Comparison of ENCODE assay signal across 8 cellular contexts in genomic region chr6:158231551-158232444, GRCh38.
DNase-seq lines count a peak whose midpoint lies in the region; ATAC-seq lines count a peak whose summit lies in the region.

No MANE protein-coding gene starts in this region.

- ATAC-seq in GM18868 (IDR thresholded peaks at IDR 0.05; ENCODE audit: unreplicated experiment) (peak; percentile 74), HG03135 (IDR thresholded peaks at IDR 0.05; ENCODE audit: unreplicated experiment) (peak; percentile 75)
- peak; percentile 86 for ATAC-seq in activated CD8-positive, alpha-beta T cell treated with anti-CD3 and anti-CD28 coated beads, Interleukin-2, amount 10 ng/mL, durations not matched to agents 7 days and 5 days
- peak; percentile 81 for ATAC-seq in effector memory CD8-positive, alpha-beta T cell (replicated peaks)

- peak overlapping the region; percentile 98 for H2BK15ac ChIP-seq in mesenchymal stem cell (ENCODE audit: low read depth, poor library complexity, severe bottlenecking)

- peak overlapping the region; percentile 87 for H3K4me3 Mint-ChIP-seq in activated CD8-positive, alpha-beta T cell treated with anti-CD3 and anti-CD28 coated beads, Interleukin-2, amount 10 ng/mL, durations not matched to agents 7 days and 5 days
- H3K4me3 Mint-ChIP-seq in effector memory CD8-positive, alpha-beta T cell = peak overlapping the region; percentile 90 to 93

- H3K4ac ChIP-seq in mesenchymal stem cell (ENCODE audit: low read depth in 1 of 2, low read length in 2 of 2) = peak overlapping the region; percentile 75 to 81

- peak overlapping the region; percentile 97 for H4K91ac ChIP-seq in mesenchymal stem cell (ENCODE audit: low read length)

- peak overlapping the region; percentile 93 to 96 for H3K18ac ChIP-seq in mesenchymal stem cell (ENCODE audit: low read depth in 1 of 2, low read length in 2 of 2)

- H3K36me3 Mint-ChIP-seq in activated CD8-positive, alpha-beta T cell treated with anti-CD3 and anti-CD28 coated beads, Interleukin-2, amount 10 ng/mL, durations not matched to agents 7 days and 5 days (ENCODE audit: low read depth) = peaks cover 3% of the 10 kb centered on the region
- H3K36me3 Mint-ChIP-seq in effector memory CD8-positive, alpha-beta T cell (ENCODE audit: insufficient read depth) = peaks cover 24% of the 10 kb centered on the region

- no peaks in the 10 kb centered on the region for H3K36me3 ChIP-seq in mesenchymal stem cell (ENCODE audit: control insufficient read depth in 1 of 2, insufficient read depth in 2 of 2, low read depth in 1 of 2, low read length in 2 of 2)

- H2AFZ ChIP-seq in mesenchymal stem cell (ENCODE audit: low read depth, low read length) = peak overlapping the region; percentile 82

- H3K27ac ChIP-seq in mesenchymal stem cell (ENCODE audit: low read length, poor library complexity, severe bottlenecking) = peak overlapping the region; percentile 63

- H4K8ac ChIP-seq in mesenchymal stem cell (ENCODE audit: low read length) = peak overlapping the region; percentile 100

- peak overlapping the region; percentile 57 to 91 for H3K14ac ChIP-seq in mesenchymal stem cell (ENCODE audit: low read length in 2 of 2)

- peak overlapping the region; percentile 86 to 96 for H3K4me3 ChIP-seq in mesenchymal stem cell (ENCODE audit: insufficient read depth in 1 of 2, low read depth in 1 of 2, low read length in 2 of 2)

- 1% methylated on average over 58 of the region's 123 CpGs for WGBS in mesenchymal stem cell

- peak overlapping the region; percentile 87 for H3K27ac Mint-ChIP-seq in activated CD8-positive, alpha-beta T cell treated with anti-CD3 and anti-CD28 coated beads, Interleukin-2, amount 10 ng/mL, durations not matched to agents 7 days and 5 days
- H3K27ac Mint-ChIP-seq in effector memory CD8-positive, alpha-beta T cell = peak overlapping the region; percentile 88 to 93

- no peak overlapping the region for H2BK12ac ChIP-seq in mesenchymal stem cell (ENCODE audit: low read length in 2 of 2)

- no peaks in the 10 kb centered on the region for H3K27me3 ChIP-seq in mesenchymal stem cell (ENCODE audit: control insufficient read depth in 1 of 2, insufficient read depth in 1 of 2, low read length in 2 of 2)

- H3K4me1 Mint-ChIP-seq in activated CD8-positive, alpha-beta T cell treated with anti-CD3 and anti-CD28 coated beads, Interleukin-2, amount 10 ng/mL, durations not matched to agents 7 days and 5 days (ENCODE audit: low read depth) = peaks cover 20% of the 10 kb centered on the region
- peaks cover 24 to 29% of the 10 kb centered on the region in 2 donors for H3K4me1 Mint-ChIP-seq in effector memory CD8-positive, alpha-beta T cell (ENCODE audit: low read depth in 2 of 2)

- peaks cover 5% of the 10 kb centered on the region for H3K27me3 Mint-ChIP-seq in activated CD8-positive, alpha-beta T cell treated with anti-CD3 and anti-CD28 coated beads, Interleukin-2, amount 10 ng/mL, durations not matched to agents 7 days and 5 days (ENCODE audit: low read depth)
- no peaks in the 10 kb centered on the region for H3K27me3 Mint-ChIP-seq in effector memory CD8-positive, alpha-beta T cell

- H2BK5ac ChIP-seq in mesenchymal stem cell (ENCODE audit: low read depth, low read length, poor library complexity, severe bottlenecking) = peak overlapping the region; percentile 14

- DNase-seq in AG08395 (ENCODE audit: low spot score) = peak; percentile 90
- peak; percentile 92 for DNase-seq in NCI-H69 (lab: John Stamatoyannopoulos, UW)
- DNase-seq in activated CD8-positive, alpha-beta T cell treated with anti-CD3 and anti-CD28 coated beads, Interleukin-2, amount 10 ng/mL, durations not matched to agents 7 days and 5 days = peak; percentile 76
- peak; percentile 66 to 77 (median 73) for DNase-seq in effector memory CD8-positive, alpha-beta T cell
- peak; percentile 75 for DNase-seq in mesenchymal stem cell
- peak; percentile 45 to 54 for DNase-seq in stimulated activated CD8-positive, alpha-beta memory T cell treated with anti-CD3 and anti-CD28 coated beads, Interleukin-15, amount 100 ng/mL, for 48 hours (ENCODE audit: low read depth in 2 of 2)

- POLR2A ChIA-PET in activated CD8-positive, alpha-beta T cell treated with anti-CD3 and anti-CD28 coated beads, Interleukin-2, amount 10 ng/mL, durations not matched to agents 7 days and 5 days (lab: Charles Lee) = no interaction called here

- H3K23ac ChIP-seq in mesenchymal stem cell (ENCODE audit: low read length in 2 of 2) = no peak overlapping the region

- H3K9me3 ChIP-seq in mesenchymal stem cell (ENCODE audit: control insufficient read depth, low read length) = no peaks in the 10 kb centered on the region

- H2BK120ac ChIP-seq in mesenchymal stem cell (ENCODE audit: low read depth, low read length) = peak overlapping the region; percentile 99

- no peaks in the 10 kb centered on the region for H3K9me3 Mint-ChIP-seq in activated CD8-positive, alpha-beta T cell treated with anti-CD3 and anti-CD28 coated beads, Interleukin-2, amount 10 ng/mL, durations not matched to agents 7 days and 5 days (ENCODE audit: insufficient read depth)
- no peaks in the 10 kb centered on the region for H3K9me3 Mint-ChIP-seq in effector memory CD8-positive, alpha-beta T cell

- peaks cover 8% of the 10 kb centered on the region for H3K79me1 ChIP-seq in mesenchymal stem cell (replicated peaks; ENCODE audit: low read length, poor library complexity, severe bottlenecking)

- H3K4me1 ChIP-seq in mesenchymal stem cell (ENCODE audit: control insufficient read depth, insufficient read depth, low read depth, low read length) = peaks cover 5% of the 10 kb centered on the region

- CTCF ChIA-PET in activated CD8-positive, alpha-beta T cell treated with anti-CD3 and anti-CD28 coated beads, Interleukin-2, amount 10 ng/mL, durations not matched to agents 7 days and 5 days (lab: Charles Lee) = interaction anchor here (1.0 to 1.4 kb wide), 3 partner anchors 11 to 155 kb away, joined by 3 to 14 read pairs (median 4); no protein-coding TSS in a partner anchor

- peak overlapping the region; percentile 92 for H3K4me2 ChIP-seq in mesenchymal stem cell (ENCODE audit: low read length, poor library complexity, severe bottlenecking)

- H3K9ac ChIP-seq in mesenchymal stem cell (ENCODE audit: low read length) = peak overlapping the region; percentile 85

- H2AK5ac ChIP-seq in mesenchymal stem cell (ENCODE audit: low read length, severe bottlenecking) = no peak overlapping the region

Comparison
In these comparisons a context has a peak if more than half of its experiments do, and no peak if none do; other contexts are left out.
1. Peak in every context shown above with its lines: DNase-seq, ATAC-seq, H3K4me3 ChIP-seq and H3K27ac ChIP-seq.